ENCODE assay signal across 1 cellular context in the genomic region with DNA sequence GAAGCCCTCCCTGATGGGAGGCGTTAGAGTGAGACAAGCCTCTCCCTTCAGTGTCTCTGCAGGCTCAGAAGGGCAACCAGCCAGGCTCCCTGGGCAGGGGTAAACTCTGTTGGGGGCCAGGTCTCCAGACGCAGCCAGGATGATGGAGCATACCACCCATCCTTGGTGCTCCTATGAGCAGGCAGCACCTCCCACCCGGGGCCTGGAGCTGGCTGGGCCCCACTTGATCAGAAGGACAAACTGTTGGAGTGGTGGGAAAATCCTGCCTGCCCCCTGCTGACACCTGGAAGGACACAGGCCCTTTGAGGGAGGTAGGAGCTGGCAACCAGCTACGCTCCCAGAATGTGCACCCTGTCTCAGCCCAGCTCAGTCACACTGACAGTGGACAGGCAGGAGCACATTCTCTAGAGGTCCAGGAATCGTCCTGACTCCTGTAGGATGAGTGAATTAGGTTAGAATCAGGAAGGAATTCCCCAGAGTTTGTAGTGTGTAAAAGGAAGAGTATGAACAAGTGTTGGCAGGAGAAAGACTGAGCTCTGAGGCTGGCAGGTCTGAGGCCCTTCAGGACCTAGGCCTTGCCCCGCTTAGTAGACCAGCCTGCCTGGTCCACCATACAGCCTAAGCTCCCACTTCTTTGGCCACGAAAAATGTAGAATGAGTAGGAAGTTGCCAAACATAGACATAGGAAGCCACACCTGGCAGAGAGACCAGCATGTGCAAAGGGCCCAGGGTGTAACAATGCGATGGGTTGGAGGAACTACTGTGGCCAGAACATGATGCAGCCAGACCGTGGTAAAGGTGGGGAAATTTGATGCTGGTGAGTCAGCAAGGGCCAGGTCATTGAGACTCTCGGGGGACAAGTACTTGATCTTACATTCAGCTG.
A peak's percentile ranks its signal among the peaks of the same experiment; 100 is the strongest.
TF ChIP-seq lines count a peak whose summit lies in the region.

No MANE protein-coding gene starts in this region.

TF ChIP-seq in GM12878, 131 proteins besides CTCF, POLR2A, EP300 and RAD21 (continued from another document):
- TF ChIP-seq MYC (IDR thresholded peaks at IDR 0.05; ENCODE audit: insufficient read depth, insufficient read length, insufficient replicate concordance, low read length, severe bottlenecking) (no peak), NFXL1 (IDR thresholded peaks at IDR 0.05; ENCODE audit: borderline replicate concordance) (no peak), BHLHE40 (IDR thresholded peaks at IDR 0.05; ENCODE audit: borderline replicate concordance in 1 of 2, low read depth in 2 of 2, low read length in 1 of 2) (peak; percentile 47 to 67; a peak in 3 of 4 replicates), TCF3 (IDR thresholded peaks at IDR 0.05; ENCODE audit: borderline replicate concordance, insufficient read depth, low read depth, low read length) (no peak), BCL11A (IDR thresholded peaks at IDR 0.05; ENCODE audit: low read depth, low read length) (0 out of 2 replicates have a peak, but pooled peaks have one; percentile 24), DPF2 (IDR thresholded peaks at IDR 0.05) (0 out of 2 replicates have a peak, but pooled peaks have one; percentile 22), SMARCA5 (IDR thresholded peaks at IDR 0.05) (peak; percentile 90)
- TF ChIP-seq, protein P1, sequence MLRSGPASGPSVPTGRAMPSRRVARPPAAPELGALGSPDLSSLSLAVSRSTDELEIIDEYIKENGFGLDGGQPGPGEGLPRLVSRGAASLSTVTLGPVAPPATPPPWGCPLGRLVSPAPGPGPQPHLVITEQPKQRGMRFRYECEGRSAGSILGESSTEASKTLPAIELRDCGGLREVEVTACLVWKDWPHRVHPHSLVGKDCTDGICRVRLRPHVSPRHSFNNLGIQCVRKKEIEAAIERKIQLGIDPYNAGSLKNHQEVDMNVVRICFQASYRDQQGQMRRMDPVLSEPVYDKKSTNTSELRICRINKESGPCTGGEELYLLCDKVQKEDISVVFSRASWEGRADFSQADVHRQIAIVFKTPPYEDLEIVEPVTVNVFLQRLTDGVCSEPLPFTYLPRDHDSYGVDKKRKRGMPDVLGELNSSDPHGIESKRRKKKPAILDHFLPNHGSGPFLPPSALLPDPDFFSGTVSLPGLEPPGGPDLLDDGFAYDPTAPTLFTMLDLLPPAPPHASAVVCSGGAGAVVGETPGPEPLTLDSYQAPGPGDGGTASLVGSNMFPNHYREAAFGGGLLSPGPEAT (IDR thresholded peaks at IDR 0.05; ENCODE audit: low read depth): no peak
- TF ChIP-seq, protein P2, sequence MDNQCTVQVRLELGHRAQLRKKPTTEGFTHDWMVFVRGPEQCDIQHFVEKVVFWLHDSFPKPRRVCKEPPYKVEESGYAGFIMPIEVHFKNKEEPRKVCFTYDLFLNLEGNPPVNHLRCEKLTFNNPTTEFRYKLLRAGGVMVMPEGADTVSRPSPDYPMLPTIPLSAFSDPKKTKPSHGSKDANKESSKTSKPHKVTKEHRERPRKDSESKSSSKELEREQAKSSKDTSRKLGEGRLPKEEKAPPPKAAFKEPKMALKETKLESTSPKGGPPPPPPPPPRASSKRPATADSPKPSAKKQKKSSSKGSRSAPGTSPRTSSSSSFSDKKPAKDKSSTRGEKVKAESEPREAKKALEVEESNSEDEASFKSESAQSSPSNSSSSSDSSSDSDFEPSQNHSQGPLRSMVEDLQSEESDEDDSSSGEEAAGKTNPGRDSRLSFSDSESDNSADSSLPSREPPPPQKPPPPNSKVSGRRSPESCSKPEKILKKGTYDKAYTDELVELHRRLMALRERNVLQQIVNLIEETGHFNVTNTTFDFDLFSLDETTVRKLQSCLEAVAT (IDR thresholded peaks at IDR 0.05): no peak
- TF ChIP-seq, protein P3, sequence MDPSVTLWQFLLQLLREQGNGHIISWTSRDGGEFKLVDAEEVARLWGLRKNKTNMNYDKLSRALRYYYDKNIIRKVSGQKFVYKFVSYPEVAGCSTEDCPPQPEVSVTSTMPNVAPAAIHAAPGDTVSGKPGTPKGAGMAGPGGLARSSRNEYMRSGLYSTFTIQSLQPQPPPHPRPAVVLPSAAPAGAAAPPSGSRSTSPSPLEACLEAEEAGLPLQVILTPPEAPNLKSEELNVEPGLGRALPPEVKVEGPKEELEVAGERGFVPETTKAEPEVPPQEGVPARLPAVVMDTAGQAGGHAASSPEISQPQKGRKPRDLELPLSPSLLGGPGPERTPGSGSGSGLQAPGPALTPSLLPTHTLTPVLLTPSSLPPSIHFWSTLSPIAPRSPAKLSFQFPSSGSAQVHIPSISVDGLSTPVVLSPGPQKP (IDR thresholded peaks at IDR 0.05; ENCODE audit: low read depth, low read length): peak; percentile 71
